10 cellular contexts compared by ENCODE assay signal in genomic region chr16:88701541-88702363, GRCh38. TPM values are rescaled to one million over a fixed set of nuclear protein-coding genes. Genes with fewer than 3 reads are reported as not detected.
DNase-seq lines count a peak whose midpoint lies in the region; ATAC-seq and TF ChIP-seq lines count a peak whose summit lies in the region.
"Had no signal": no experiment of that assay in that cellular context is flagged by ENCODE, and none has a peak within 500 bp of the region (broad histone marks: within the 10 kb centered on the region; RNA-seq: fewer than 3 reads in every experiment).

No MANE protein-coding gene starts in this region.

- no peaks in the 10 kb centered on the region for H3K27me3 Mint-ChIP-seq in activated CD4-positive, alpha-beta T cell treated with anti-CD3 and anti-CD28 coated beads, Interleukin-2, amount 10 ng/mL, durations not matched to agents 24 days and 14 days
- H3K27me3 Mint-ChIP-seq in activated T-cell treated with anti-CD3 and anti-CD28 coated beads, Interleukin-2, amount 50 U/mL, for 24 hours: no peaks in the 10 kb centered on the region

- H3K4me3 ChIP-seq in gastroesophageal sphincter (peak overlapping the region in 1 of 2 donors; percentile 11), stomach (peak overlapping the region; percentile 0 to 98 (median 23))

- H3K27ac ChIP-seq in gastroesophageal sphincter: peak overlapping the region in 3 of 4 donors; percentile 43 to 90 (median 64)
- peak overlapping the region; percentile 26 to 94 (median 84) for H3K27ac ChIP-seq in stomach

- intact Hi-C loops in activated CD4-positive, alpha-beta T cell treated with anti-CD3 and anti-CD28 coated beads, Interleukin-2, amount 10 ng/mL, durations not matched to agents 24 days and 14 days (cut with micrococcal nuclease): loop anchor here (2.0 to 5.0 kb wide), 4 partner anchors 39 to 249 kb away; partner anchors contain the start of genes CYBA, IL17C, MVD and ZFPM1
- intact Hi-C loops in stomach (cut with DNase I; ENCODE audit: low total_unique reads): no loop called here

- H3K36me3 ChIP-seq in gastroesophageal sphincter (peaks cover 0 to 60% of the 10 kb centered on the region in 2 donors), stomach (peaks cover 22 to 52% (median 42%) of the 10 kb centered on the region in 4 donors)

- TF ChIP-seq CTCF in gastroesophageal sphincter (IDR thresholded peaks at IDR 0.05) (no peak), stomach (IDR thresholded peaks at IDR 0.05) (no peak)

- H3K4me1 Mint-ChIP-seq in activated CD4-positive, alpha-beta T cell treated with anti-CD3 and anti-CD28 coated beads, Interleukin-2, amount 10 ng/mL, durations not matched to agents 24 days and 14 days: peaks cover 50% of the 10 kb centered on the region
- peaks cover 73% of the 10 kb centered on the region for H3K4me1 Mint-ChIP-seq in activated T-cell treated with anti-CD3 and anti-CD28 coated beads, Interleukin-2, amount 50 U/mL, for 24 hours (ENCODE audit: low read depth)

- H3K4me1 ChIP-seq in gastroesophageal sphincter (peaks cover 0 to 66% (median 18%) of the 10 kb centered on the region in 3 donors), stomach (peaks cover 19 to 69% (median 50%) of the 10 kb centered on the region in 4 donors)

- H3K36me3 Mint-ChIP-seq in activated CD4-positive, alpha-beta T cell treated with anti-CD3 and anti-CD28 coated beads, Interleukin-2, amount 10 ng/mL, durations not matched to agents 24 days and 14 days (ENCODE audit: low read depth): peaks cover 25% of the 10 kb centered on the region
- peaks cover 58% of the 10 kb centered on the region for H3K36me3 Mint-ChIP-seq in activated T-cell treated with anti-CD3 and anti-CD28 coated beads, Interleukin-2, amount 50 U/mL, for 24 hours (ENCODE audit: low read depth)

- peak; percentile 74 for DNase-seq in activated CD4-positive, alpha-beta T cell treated with anti-CD3 and anti-CD28 coated beads, Interleukin-2, amount 10 ng/mL, durations not matched to agents 24 days and 14 days
- DNase-seq in activated CD4-positive, alpha-beta T cell treated with anti-CD3 and anti-CD28 coated beads, Interleukin-2, amount 50 U/mL, for 4 hours: no peak
- peak; percentile 62 for DNase-seq in activated T-cell treated with anti-CD3 and anti-CD28 coated beads, Interleukin-2, amount 50 U/mL, for 24 hours
- DNase-seq in stomach (no peak), SHP77 (lab: John Stamatoyannopoulos, UW) (no peak), kidney glomerular epithelial cell (lab: John Stamatoyannopoulos, UW) (no peak)
- DNase-seq: NCI-H1930 had no signal

- no peak for TF ChIP-seq EP300 in gastroesophageal sphincter (IDR thresholded peaks at IDR 0.05)
- TF ChIP-seq EP300 in stomach (IDR thresholded peaks at IDR 0.05): no peak

- ATAC-seq in gastroesophageal sphincter: no peak
- ATAC-seq in esophagus mucosa: no peak

- H3K9me3 Mint-ChIP-seq in activated CD4-positive, alpha-beta T cell treated with anti-CD3 and anti-CD28 coated beads, Interleukin-2, amount 10 ng/mL, durations not matched to agents 24 days and 14 days: no peaks in the 10 kb centered on the region
- H3K9me3 Mint-ChIP-seq in activated T-cell treated with anti-CD3 and anti-CD28 coated beads, Interleukin-2, amount 50 U/mL, for 24 hours: no peaks in the 10 kb centered on the region

- H3K4me3 Mint-ChIP-seq in activated CD4-positive, alpha-beta T cell treated with anti-CD3 and anti-CD28 coated beads, Interleukin-2, amount 10 ng/mL, durations not matched to agents 24 days and 14 days: peak overlapping the region; percentile 81
- H3K4me3 Mint-ChIP-seq in activated T-cell treated with anti-CD3 and anti-CD28 coated beads, Interleukin-2, amount 50 U/mL, for 24 hours: peak overlapping the region; percentile 94

- H3K27ac Mint-ChIP-seq in activated CD4-positive, alpha-beta T cell treated with anti-CD3 and anti-CD28 coated beads, Interleukin-2, amount 10 ng/mL, durations not matched to agents 24 days and 14 days: peak overlapping the region; percentile 95
- peak overlapping the region; percentile 97 for H3K27ac Mint-ChIP-seq in activated T-cell treated with anti-CD3 and anti-CD28 coated beads, Interleukin-2, amount 50 U/mL, for 24 hours

- no peaks in the 10 kb centered on the region for H3K9me3 ChIP-seq in gastroesophageal sphincter
- H3K9me3 ChIP-seq in stomach: no peaks in the 10 kb centered on the region

- H3K27me3 ChIP-seq in gastroesophageal sphincter: no peaks in the 10 kb centered on the region
- no peaks in the 10 kb centered on the region for H3K27me3 ChIP-seq in stomach

- TF ChIP-seq POLR2A in gastroesophageal sphincter (IDR thresholded peaks at IDR 0.05) (no peak), stomach (IDR thresholded peaks at IDR 0.05) (no peak)

- no CpG with 5 or more reads among the region's 32 CpGs for WGBS in gastroesophageal sphincter (ENCODE audit: low coverage in 1 of 2), 2 donors
- 73 to 81% (median 76%) methylated on average over 19 to 32 of the region's 32 CpGs for WGBS in stomach, 5 donors

RNA-seq across cellular contexts. Expression of gene RNF166, which starts 4.5 kb away (rescaled TPM):
- 47.3 and 49.7 TPM in 2 replicates for total RNA-seq in activated CD4-positive, alpha-beta T cell treated with anti-CD3 and anti-CD28 coated beads, Interleukin-2, amount 10 ng/mL, durations not matched to agents 24 days and 14 days
- 10 to 100 TPM; 19.5 to 27.8 (median 22.3) TPM for total RNA-seq in gastroesophageal sphincter
- total RNA-seq in stomach: 10 to 100 TPM in 4 of 5 donors, 1 to 10 TPM in 1; 8.8 to 31.9 (median 14.6) TPM
- 10 to 100 TPM; 11.5 to 20.6 (median 13.1) TPM for polyA plus RNA-seq in stomach
- 4.7 TPM for total RNA-seq in esophagus mucosa

RNA-seq across cellular contexts. Expression of gene CTU2, which starts 4.6 kb away (rescaled TPM):
- total RNA-seq in activated CD4-positive, alpha-beta T cell treated with anti-CD3 and anti-CD28 coated beads, Interleukin-2, amount 10 ng/mL, durations not matched to agents 24 days and 14 days: 68.8 and 69.9 TPM in 2 replicates
- total RNA-seq in gastroesophageal sphincter (10 to 100 TPM in 2 of 4 donors, 1 to 10 TPM in 2; 6.0 to 19.9 (median 10.7) TPM), stomach (10 to 100 TPM in 3 of 5 donors, 1 to 10 TPM in 2; 1.8 to 53.3 (median 11.2) TPM), esophagus mucosa (14.3 TPM)
- 10 to 100 TPM; 13.4 to 21.6 (median 16.1) TPM for polyA plus RNA-seq in stomach

RNA-seq across cellular contexts. Expression of gene SNAI3, which starts 15.4 kb away (rescaled TPM):
- total RNA-seq in activated CD4-positive, alpha-beta T cell treated with anti-CD3 and anti-CD28 coated beads, Interleukin-2, amount 10 ng/mL, durations not matched to agents 24 days and 14 days: 3.0 and 3.3 TPM in 2 replicates
- total RNA-seq in gastroesophageal sphincter (1 to 10 TPM in 2 of 4 donors, under 1 TPM in 1, not detected in 1; 0.39 to 1.7 (median 1.1) TPM), stomach (1 to 10 TPM in 1 of 5 donors, under 1 TPM in 1, not detected in 3; 0.55 to 2.6 TPM), esophagus mucosa (0.28 TPM)
- polyA plus RNA-seq in stomach: 1 to 10 TPM; 1.0 to 4.2 (median 1.5) TPM
- polyA plus RNA-seq: neural cell had no signal

RNA-seq across cellular contexts. Expression of gene MVD, which starts 38.9 kb away (rescaled TPM):
- total RNA-seq in activated CD4-positive, alpha-beta T cell treated with anti-CD3 and anti-CD28 coated beads, Interleukin-2, amount 10 ng/mL, durations not matched to agents 24 days and 14 days: 95.7 and 102 TPM in 2 replicates
- 10 to 100 TPM; 21.3 to 30.3 (median 26.6) TPM for total RNA-seq in gastroesophageal sphincter
- 100 to 1,000 TPM in 1 of 5 donors, 10 to 100 TPM in 3, 1 to 10 TPM in 1; 7.1 to 302 (median 32.6) TPM for total RNA-seq in stomach
- polyA plus RNA-seq in stomach: 10 to 100 TPM; 56.8 to 73.7 (median 58.8) TPM
- 154 TPM for total RNA-seq in esophagus mucosa

RNA-seq across cellular contexts. Expression of gene CYBA, which starts 50.9 kb away (rescaled TPM):
- 222 and 228 TPM in 2 replicates for total RNA-seq in activated CD4-positive, alpha-beta T cell treated with anti-CD3 and anti-CD28 coated beads, Interleukin-2, amount 10 ng/mL, durations not matched to agents 24 days and 14 days
- total RNA-seq in gastroesophageal sphincter (100 to 1,000 TPM in 1 of 4 donors, 10 to 100 TPM in 3; 19.9 to 135 (median 79.1) TPM), stomach (100 to 1,000 TPM in 3 of 5 donors, 10 to 100 TPM in 2; 21.0 to 480 (median 175) TPM), esophagus mucosa (66.3 TPM)
- 100 to 1,000 TPM in 2 of 3 donors, 10 to 100 TPM in 1; 57.1 to 165 (median 159) TPM for polyA plus RNA-seq in stomach

Comparison
In these comparisons a context has a peak if more than half of its experiments do, and no peak if none do; other contexts are left out.
1. DNase-seq: peak in activated CD4-positive, alpha-beta T cell treated with anti-CD3 and anti-CD28 coated beads, Interleukin-2, amount 10 ng/mL, durations not matched to agents 24 days and 14 days (single experiment) and activated T-cell treated with anti-CD3 and anti-CD28 coated beads, Interleukin-2, amount 50 U/mL, for 24 hours (single experiment); none in activated CD4-positive, alpha-beta T cell treated with anti-CD3 and anti-CD28 coated beads, Interleukin-2, amount 50 U/mL, for 4 hours (0 of 2), stomach (single experiment), SHP77 (0 of 2) and kidney glomerular epithelial cell (single experiment).